Comparison of ENCODE assay signal across 8 cellular contexts in genomic region chr3:10026084-10026890, GRCh38. TPM values are rescaled to one million over a fixed set of nuclear protein-coding genes. Genes with fewer than 3 reads are reported as not detected.
DNase-seq lines count a peak whose midpoint lies in the region; ATAC-seq lines count a peak whose summit lies in the region.

Gene FANCD2, plus strand, starts transcription at chr3:10026437. Its CDS starts 2,221 bp downstream, at chr3:10028658.

- peaks cover 13% of the 10 kb centered on the region for H3K36me3 ChIP-seq in CD8-positive, alpha-beta memory T cell (ENCODE audit: insufficient read depth, low read length)
- H3K36me3 ChIP-seq in mesenchymal stem cell (ENCODE audit: control insufficient read depth in 1 of 2, insufficient read depth in 2 of 2, low read depth in 1 of 2, low read length in 2 of 2), result peaks cover 18 to 22% of the 10 kb centered on the region in 2 experiments

- H2BK12ac ChIP-seq in mesenchymal stem cell (ENCODE audit: low read length in 2 of 2), result no peak within 1 kb of the TSS

- no peaks in the 10 kb centered on the region for H3K27me3 Mint-ChIP-seq in CD8-positive, alpha-beta memory T cell
- H3K27me3 Mint-ChIP-seq in effector memory CD8-positive, alpha-beta T cell, result no peaks in the 10 kb centered on the region

- DNase-seq in CD8-positive, alpha-beta memory T cell, result peak; percentile 85 to 94 (median 89)
- peak; percentile 72 to 81 for DNase-seq in NOMO-1 (lab: John Stamatoyannopoulos, UW; ENCODE audit: unreplicated experiment in 2 of 2)
- peak; percentile 80 to 86 for DNase-seq in activated CD8-positive, alpha-beta memory T cell treated with anti-CD3 and anti-CD28 coated beads for 4 hours (ENCODE audit: low read depth in 2 of 2)
- DNase-seq in effector memory CD8-positive, alpha-beta T cell, result peak; percentile 92 to 99 (median 97)
- DNase-seq in mesenchymal stem cell, result peak; percentile 90
- peak; percentile 75 for DNase-seq in stimulated activated CD8-positive, alpha-beta memory T cell treated with anti-CD3 and anti-CD28 coated beads, Interleukin-12 subunit alpha, Interleukin-12 subunit beta, amount 100 ng/mL, for 24 hours (ENCODE audit: extremely low read depth)

- H3K9me3 ChIP-seq in CD8-positive, alpha-beta memory T cell (ENCODE audit: low read length), result no peaks in the 10 kb centered on the region
- H3K9me3 ChIP-seq in mesenchymal stem cell (ENCODE audit: control insufficient read depth, low read length), result no peaks in the 10 kb centered on the region

- H3K4me2 ChIP-seq in mesenchymal stem cell (ENCODE audit: low read length, poor library complexity, severe bottlenecking), result peak within 1 kb of the TSS; percentile 66

- H3K9ac ChIP-seq in mesenchymal stem cell (ENCODE audit: low read length), result peak within 1 kb of the TSS; percentile 99

- H3K23ac ChIP-seq in mesenchymal stem cell (ENCODE audit: low read length in 2 of 2), result peak within 1 kb of the TSS in 1 of 2 experiments; percentile 2

- H3K4me1 Mint-ChIP-seq in CD8-positive, alpha-beta memory T cell, result peaks cover 18 to 47% (median 26%) of the 10 kb centered on the region in 3 donors
- H3K4me1 Mint-ChIP-seq in effector memory CD8-positive, alpha-beta T cell (ENCODE audit: low read depth in 2 of 2), result peaks cover 0 to 18% of the 10 kb centered on the region in 2 donors

- peak within 1 kb of the TSS; percentile 71 to 77 for H3K4ac ChIP-seq in mesenchymal stem cell (ENCODE audit: low read depth in 1 of 2, low read length in 2 of 2)

- WGBS in mesenchymal stem cell, result under 1% methylated on average over 54 of the region's 61 CpGs

- no peaks in the 10 kb centered on the region for H3K27me3 ChIP-seq in CD8-positive, alpha-beta memory T cell (ENCODE audit: insufficient read depth, low read length, poor library complexity, severe bottlenecking)
- no peaks in the 10 kb centered on the region for H3K27me3 ChIP-seq in mesenchymal stem cell (ENCODE audit: control insufficient read depth in 1 of 2, insufficient read depth in 1 of 2, low read length in 2 of 2)

- CTCF ChIA-PET in CD8-positive, alpha-beta memory T cell (lab: Charles Lee), result interaction anchor here (2.0 kb wide), 1 partner anchor 93 kb away, joined by 11 read pairs; the partner anchor contains the start of gene CRELD1

- peak within 1 kb of the TSS; percentile 41 for H2BK15ac ChIP-seq in mesenchymal stem cell (ENCODE audit: low read depth, poor library complexity, severe bottlenecking)

- H3K14ac ChIP-seq in mesenchymal stem cell (ENCODE audit: low read length in 2 of 2), result peak within 1 kb of the TSS in 1 of 2 experiments; percentile 8

- H3K9me3 Mint-ChIP-seq in CD8-positive, alpha-beta memory T cell, result no peaks in the 10 kb centered on the region
- no peaks in the 10 kb centered on the region for H3K9me3 Mint-ChIP-seq in effector memory CD8-positive, alpha-beta T cell

- peaks cover 0 to 46% (median 11%) of the 10 kb centered on the region in 3 donors for H3K36me3 Mint-ChIP-seq in CD8-positive, alpha-beta memory T cell
- H3K36me3 Mint-ChIP-seq in effector memory CD8-positive, alpha-beta T cell (ENCODE audit: insufficient read depth), result peaks cover 27% of the 10 kb centered on the region

- peak within 1 kb of the TSS; percentile 96 to 98 (median 97) for H3K4me3 Mint-ChIP-seq in CD8-positive, alpha-beta memory T cell
- H3K4me3 Mint-ChIP-seq in effector memory CD8-positive, alpha-beta T cell, result peak within 1 kb of the TSS; percentile 92 to 93

- no peak within 1 kb of the TSS for H2BK5ac ChIP-seq in mesenchymal stem cell (ENCODE audit: low read depth, low read length, poor library complexity, severe bottlenecking)

- peak within 1 kb of the TSS; percentile 80 for H2AFZ ChIP-seq in mesenchymal stem cell (ENCODE audit: low read depth, low read length)

- H2BK120ac ChIP-seq in mesenchymal stem cell (ENCODE audit: low read depth, low read length), result no peak within 1 kb of the TSS

- peak within 1 kb of the TSS; percentile 91 for H3K27ac ChIP-seq in CD8-positive, alpha-beta memory T cell (ENCODE audit: low read depth, low read length)
- peak within 1 kb of the TSS; percentile 45 for H3K27ac ChIP-seq in mesenchymal stem cell (ENCODE audit: low read length, poor library complexity, severe bottlenecking)

- peaks cover 26% of the 10 kb centered on the region for H3K4me1 ChIP-seq in CD8-positive, alpha-beta memory T cell (ENCODE audit: insufficient read depth, low read length)
- peaks cover 10% of the 10 kb centered on the region for H3K4me1 ChIP-seq in mesenchymal stem cell (ENCODE audit: control insufficient read depth, insufficient read depth, low read depth, low read length)

- peak within 1 kb of the TSS; percentile 29 to 63 for H3K18ac ChIP-seq in mesenchymal stem cell (ENCODE audit: low read depth in 1 of 2, low read length in 2 of 2)

- peak within 1 kb of the TSS; percentile 81 for H3K4me3 ChIP-seq in CD8-positive, alpha-beta memory T cell (ENCODE audit: low read length)
- H3K4me3 ChIP-seq in mesenchymal stem cell (ENCODE audit: insufficient read depth in 1 of 2, low read depth in 1 of 2, low read length in 2 of 2), result peak within 1 kb of the TSS; percentile 75 to 100

- peaks cover 16% of the 10 kb centered on the region for H3K79me1 ChIP-seq in mesenchymal stem cell (replicated peaks; ENCODE audit: low read length, poor library complexity, severe bottlenecking)

- H4K91ac ChIP-seq in mesenchymal stem cell (ENCODE audit: low read length), result peak within 1 kb of the TSS; percentile 64

- no peak within 1 kb of the TSS for H2AK5ac ChIP-seq in mesenchymal stem cell (ENCODE audit: low read length, severe bottlenecking)

- POLR2A ChIA-PET in CD8-positive, alpha-beta memory T cell (lab: Charles Lee), result interaction anchor here (0.6 to 1.7 kb wide), 4 partner anchors 15 to 222 kb away, joined by 3 to 5 read pairs (median 4); partner anchors contain the start of genes CRELD1 and TATDN2

- peak within 1 kb of the TSS; percentile 83 for H4K8ac ChIP-seq in mesenchymal stem cell (ENCODE audit: low read length)

- ATAC-seq in GM19452 (IDR thresholded peaks at IDR 0.05; ENCODE audit: unreplicated experiment) (peak; percentile 89), HG03571 (IDR thresholded peaks at IDR 0.05; ENCODE audit: unreplicated experiment) (peak; percentile 76)
- ATAC-seq in effector memory CD8-positive, alpha-beta T cell (replicated peaks), result peak; percentile 96

- peak within 1 kb of the TSS; percentile 96 to 99 (median 98) for H3K27ac Mint-ChIP-seq in CD8-positive, alpha-beta memory T cell
- peak within 1 kb of the TSS; percentile 95 to 97 for H3K27ac Mint-ChIP-seq in effector memory CD8-positive, alpha-beta T cell

RNA-seq across cellular contexts. Expression of gene FANCD2, which starts in this region (rescaled TPM):
- 10 to 100 TPM; 55.9 to 56.2 TPM for total RNA-seq in CD8-positive, alpha-beta memory T cell
- polyA plus RNA-seq in CD8-positive, alpha-beta memory T cell, result 6.3 TPM
- 2.6 TPM for polyA plus RNA-seq in mesenchymal stem cell (2013, experiment 1 of 2)
- polyA plus RNA-seq in mesenchymal stem cell (2013, experiment 2 of 2), result 2.8 TPM

Comparison
In these comparisons a context has a peak if more than half of its experiments do, and no peak if none do; other contexts are left out.
1. Peak in every context shown above with its lines: DNase-seq, ATAC-seq, H3K4me3 ChIP-seq and H3K27ac ChIP-seq.